8 cellular contexts compared by ENCODE assay signal in genomic region chr7:114086906-114087651, GRCh38.
A peak's percentile ranks its signal among the peaks of the same experiment; 100 is the strongest.
DNase-seq lines count a peak whose midpoint lies in the region; ATAC-seq and TF ChIP-seq lines count a peak whose summit lies in the region.

No MANE protein-coding gene starts in this region.

- H3K9me3 ChIP-seq in body of pancreas (no peaks in the 10 kb centered on the region), left lung (no peaks in the 10 kb centered on the region), testis (no peaks in the 10 kb centered on the region)

- peak overlapping the region; percentile 96 to 97 (median 96) for H3K27ac ChIP-seq in body of pancreas
- H3K27ac ChIP-seq in left lung = peak overlapping the region; percentile 82 to 92
- H3K27ac ChIP-seq in testis = peak overlapping the region in 1 of 2 donors; percentile 58

- peak in 2 of 3 donors; percentile 72 to 75 for TF ChIP-seq POLR2A in body of pancreas (IDR thresholded peaks at IDR 0.05)
- no peak for TF ChIP-seq POLR2A in testis (IDR thresholded peaks at IDR 0.05)

- H3K4me3 ChIP-seq in body of pancreas = peak overlapping the region; percentile 23 to 53
- H3K4me3 ChIP-seq in left lung = peak overlapping the region; percentile 45 to 51
- H3K4me3 ChIP-seq in testis = peak overlapping the region; percentile 52 to 56

- DNase-seq in ELF-1 (ENCODE audit: low read depth, low spot score) = peak; percentile 22
- DNase-seq in M059J (ENCODE audit: low read depth) = peak; percentile 1
- peak; percentile 67 to 81 (median 72) for DNase-seq in body of pancreas
- DNase-seq in left lung = peak; percentile 40 to 71
- no peak for DNase-seq in testis
- no peak for DNase-seq in GM19240 (ENCODE audit: insufficient read length, low spot score)
- no peak for DNase-seq in mucosa of gallbladder (ENCODE audit: low spot score)

- H3K27me3 ChIP-seq in body of pancreas = no peaks in the 10 kb centered on the region
- H3K27me3 ChIP-seq in left lung = peaks cover 30 to 90% of the 10 kb centered on the region in 2 donors
- peaks cover 2% of the 10 kb centered on the region for H3K27me3 ChIP-seq in testis

- H3K4me1 ChIP-seq in body of pancreas (peaks cover 43% of the 10 kb centered on the region), left lung (peaks cover 0 to 35% of the 10 kb centered on the region in 2 donors), testis (peaks cover 11% of the 10 kb centered on the region)

- TF ChIP-seq CTCF in body of pancreas (IDR thresholded peaks at IDR 0.05) (no peak), left lung (IDR thresholded peaks at IDR 0.05) (no peak), testis (IDR thresholded peaks at IDR 0.05) (no peak)

- H3K36me3 ChIP-seq in body of pancreas (replicated peaks in 1 of 2; ENCODE audit: insufficient read depth in 1 of 2, low read depth in 2 of 2) (no peaks in the 10 kb centered on the region), left lung (no peaks in the 10 kb centered on the region), testis (ENCODE audit: low read depth, missing control alignments) (no peaks in the 10 kb centered on the region)

- ATAC-seq in body of pancreas (peak; percentile 32), left lung (peak; percentile 4), HG03520 (IDR thresholded peaks at IDR 0.05; ENCODE audit: unreplicated experiment) (no peak)

- intact Hi-C loops in body of pancreas (cut with DNase I) (no loop called here), left lung (cut with DNase I) (no loop called here), testis (cut with DNase I; ENCODE audit: low total_unique reads) (no loop called here)

- WGBS in body of pancreas, 2 donors = 0 to 1% methylated on average over 28 to 41 of the region's 55 CpGs
- WGBS in testis, 2 donors = 2 to 3% methylated on average over 24 to 55 of the region's 55 CpGs

Comparison
In these comparisons a context has a peak if more than half of its experiments do, and no peak if none do; other contexts are left out.
1. DNase-seq: peak in ELF-1 (single experiment), M059J (single experiment), body of pancreas (4 of 4) and left lung (2 of 2); none in testis (single experiment), GM19240 (single experiment) and mucosa of gallbladder (single experiment).
2. Peak in every context shown above with its lines, with median percentiles within 50 percentile points of each other: H3K4me3 ChIP-seq.